In the genomic region with DNA sequence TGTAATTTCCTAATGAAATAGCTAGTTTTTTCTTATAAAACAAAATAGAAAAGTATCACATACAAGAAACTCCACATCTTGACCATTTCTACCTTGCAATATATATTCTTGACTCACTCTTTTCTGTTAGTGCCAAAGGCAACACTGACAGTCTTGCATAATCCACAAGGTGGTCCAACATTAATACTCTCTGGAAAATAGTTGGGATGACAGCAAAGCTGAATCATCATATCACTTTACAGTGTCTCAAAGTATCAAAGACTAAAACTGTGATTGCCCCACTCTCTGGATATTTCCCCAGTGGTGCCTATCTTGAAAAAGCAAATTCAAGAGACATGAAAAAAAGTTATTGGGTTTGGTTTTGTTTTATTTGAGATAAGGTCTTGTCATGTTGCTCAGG, we compare ENCODE assay signal across 17 cellular contexts. TPM values are rescaled to one million over a fixed set of nuclear protein-coding genes. Genes with fewer than 3 reads are reported as not detected.
A peak's percentile ranks its signal among the peaks of the same experiment; 100 is the strongest.
DNase-seq lines count a peak whose midpoint lies in the region; ATAC-seq and TF ChIP-seq lines count a peak whose summit lies in the region.
"Had no signal": no experiment of that assay in that cellular context is flagged by ENCODE, and none has a peak within 500 bp of the region (broad histone marks: within the 10 kb centered on the region; RNA-seq: fewer than 3 reads in every experiment).

No MANE protein-coding gene starts in this region.

- H3K4me1 ChIP-seq in sigmoid colon, result no peaks in the 10 kb centered on the region
- H3K4me1 ChIP-seq: BLaER1, uterus had no signal

- in situ Hi-C loops in astrocyte of the cerebellum (cut with HindIII; ENCODE audit: low sequenced_read_pairs), result no loop called here

- intact Hi-C loops in sigmoid colon (cut with DNase I), result no loop called here

- H3K27me3 ChIP-seq in sigmoid colon, result no peaks in the 10 kb centered on the region
- H3K27me3 ChIP-seq: BLaER1, uterus had no signal

- POLR2A ChIA-PET in AG04449 (lab: Yijun Ruan, JAX), result interaction anchor here (0.6 kb wide), 1 partner anchor 15 kb away, joined by 3 read pairs; no protein-coding TSS in a partner anchor

- H3K27ac ChIP-seq in sigmoid colon, result no peak overlapping the region
- H3K27ac ChIP-seq: BLaER1, epithelial cell of prostate, uterus had no signal

- TF ChIP-seq POLR2A in sigmoid colon (IDR thresholded peaks at IDR 0.05), result no peak

- H3K36me3 ChIP-seq in sigmoid colon, result no peaks in the 10 kb centered on the region
- H3K36me3 ChIP-seq: BLaER1, HAP-1, uterus had no signal

- H3K4me3 ChIP-seq in AG04449 (ENCODE audit: low read depth, low read length) (no peak overlapping the region), astrocyte of the cerebellum (ENCODE audit: low read depth, low read length) (no peak overlapping the region), sigmoid colon (no peak overlapping the region)
- H3K4me3 ChIP-seq: BLaER1, HAP-1, uterus had no signal

- no peak for ATAC-seq in GM19467 (IDR thresholded peaks at IDR 0.05; ENCODE audit: unreplicated experiment)

- CTCF ChIA-PET in AG04449 (lab: Yijun Ruan, JAX), result interaction anchor here (1.1 to 5.5 kb wide), 6 partner anchors 9 to 387 kb away, joined by 3 to 27 read pairs (median 4); partner anchors contain the start of gene TGFBR3

- peak; percentile 77 for DNase-seq in AG04449 (ENCODE audit: low read depth, low spot score)
- peak; percentile 74 for DNase-seq in HPDE6-E6E7 (ENCODE audit: extremely low spot score)
- DNase-seq in astrocyte of the cerebellum (ENCODE audit: low read depth), result peak; percentile 88
- DNase-seq in iris pigment epithelial cell (ENCODE audit: low read depth), result peak; percentile 98
- no peak for DNase-seq in COR-L47 (lab: John Stamatoyannopoulos, UW)
- DNase-seq in SW 1271 (lab: John Stamatoyannopoulos, UW), result no peak
- DNase-seq in sigmoid colon, result no peak
- DNase-seq: activated gamma-delta T cell treated with Interleukin-2 at 50 U/mL for 16 hours; central memory CD4-positive, alpha-beta T cell; NCI-H1417 treated with DMSO at 0.1 percent for 48 hours; NCI-H526 treated with DMSO at 0.1 percent for 48 hours; uterus had no signal

- TF ChIP-seq EP300 in sigmoid colon (IDR thresholded peaks at IDR 0.05), result no peak

- H3K9me3 ChIP-seq in sigmoid colon, result no peaks in the 10 kb centered on the region
- H3K9me3 ChIP-seq: BLaER1, HAP-1, uterus had no signal

- no peak for TF ChIP-seq CTCF in AG04449 (IDR thresholded peaks at IDR 0.05; ENCODE audit: insufficient read depth, low read length, missing control alignments)
- no peak for TF ChIP-seq CTCF in astrocyte of the cerebellum (IDR thresholded peaks at IDR 0.05; ENCODE audit: low read depth, low read length, missing control alignments)
- no peak for TF ChIP-seq CTCF in sigmoid colon (IDR thresholded peaks at IDR 0.05)

RNA-seq across cellular contexts. Expression of gene TGFBR3, which starts 14.6 kb away (rescaled TPM):
- total RNA-seq in sigmoid colon, result 100 to 1,000 TPM in 3 of 4 donors, 10 to 100 TPM in 1; 92.2 to 170 (median 141) TPM
- 1 to 10 TPM; 1.2 to 9.3 (median 6.6) TPM for polyA plus RNA-seq in sigmoid colon

RNA-seq across cellular contexts. Expression of gene BRDT, which starts 48.7 kb away (rescaled TPM):
- not detected for total RNA-seq in sigmoid colon
- polyA plus RNA-seq in sigmoid colon, result not detected
- total RNA-seq: mesothelial cell of epicardium had no signal

Comparison
In these comparisons a context has a peak if more than half of its experiments do, and no peak if none do; other contexts are left out.
1. DNase-seq: peak in AG04449 (single experiment), HPDE6-E6E7 (single experiment), astrocyte of the cerebellum (single experiment) and iris pigment epithelial cell (single experiment); none in COR-L47 (single experiment), SW 1271 (0 of 2) and sigmoid colon (single experiment).